ENCODE assay signal across 26 cellular contexts in the genomic region with DNA sequence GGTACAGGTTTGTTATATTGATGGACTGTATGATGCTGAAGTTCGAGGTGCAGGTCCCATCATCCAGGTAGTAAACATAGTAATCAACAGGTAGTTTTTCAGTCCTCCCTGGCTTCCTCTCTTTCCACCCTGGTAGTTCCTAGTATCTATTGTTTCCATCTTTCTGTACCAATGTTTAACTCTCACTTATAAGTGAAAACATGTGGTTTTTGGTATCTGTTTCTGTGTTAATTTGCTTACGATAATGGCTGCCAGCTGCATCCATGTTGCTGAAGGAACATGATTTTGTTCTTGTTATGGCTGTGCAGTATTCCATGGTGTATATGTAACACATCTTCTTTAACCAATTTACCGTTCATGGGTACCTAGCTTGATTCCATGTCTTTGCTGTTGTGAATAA.
"Had no signal": no experiment of that assay in that cellular context is flagged by ENCODE, and none has a peak within 500 bp of the region (broad histone marks: within the 10 kb centered on the region; RNA-seq: fewer than 3 reads in every experiment).

No MANE protein-coding gene starts in this region.

- DNase-seq: natural killer cell; occipital lobe; ovary; posterior cingulate gyrus; psoas muscle; right cardiac atrium; right lobe of liver; sigmoid colon; small intestine; stimulated activated CD4-positive, alpha-beta T cell treated with anti-CD3 and anti-CD28 coated beads, Interleukin-15, amount 100 ng/mL, for 24 hours; stimulated activated CD4-positive, alpha-beta T cell treated with anti-CD3 and anti-CD28 coated beads, Interleukin-2, amount 100 ng/mL, for 24 hours; stimulated activated CD4-positive, alpha-beta T cell treated with anti-CD3 and anti-CD28 coated beads, Interleukin-2, amount 100 ng/mL, for 48 hours; stimulated activated CD4-positive, alpha-beta T cell treated with anti-CD3 and anti-CD28 coated beads, Interleukin-4, amount 100 ng/mL, for 24 hours; stimulated activated naive B cell treated with anti-CD40 and anti-IgM and Interleukin-4, amounts not matched to agents 10 μg/mL and 1 μg/mL and 100 μg/mL, for 72 hours; stimulated activated naive CD4-positive, alpha-beta T cell treated with Interleukin-2 at 50 U/mL for 16 hours; stomach; thyroid gland; trophoblast cell; upper lobe of left lung had no signal

- H3K36me3 ChIP-seq: neural progenitor cell, ovary, right lobe of liver, sigmoid colon, stomach, thoracic aorta, thyroid gland, tibial nerve, upper lobe of left lung, vagina had no signal

- H3K27ac ChIP-seq: neural progenitor cell, ovary, parathyroid adenoma, psoas muscle, right lobe of liver, sigmoid colon, stomach, thoracic aorta, thyroid gland, tibial nerve, upper lobe of left lung, vagina had no signal

- H2AFZ ChIP-seq: neural progenitor cell, parathyroid adenoma had no signal

- FAIRE-seq: small intestine, urothelium cell line had no signal

- H3K4me1 ChIP-seq: parathyroid adenoma, psoas muscle, right lobe of liver, sigmoid colon, stomach, thyroid gland, tibial nerve, upper lobe of left lung, vagina had no signal

- H3K27me3 ChIP-seq: neural progenitor cell, ovary, right lobe of liver, sigmoid colon, stomach, thyroid gland, tibial nerve, upper lobe of left lung, vagina had no signal

- H3K9ac ChIP-seq: neural progenitor cell, parathyroid adenoma had no signal

- H3K4me3 ChIP-seq: neural progenitor cell, ovary, psoas muscle, right lobe of liver, sigmoid colon, stomach, thoracic aorta, thyroid gland, tibial nerve, upper lobe of left lung, vagina had no signal

- ATAC-seq: natural killer cell; psoas muscle; right cardiac atrium; right lobe of liver; stimulated activated effector memory CD8-positive, alpha-beta T cell treated with anti-CD3 and anti-CD28 coated beads, Interleukin-12 subunit alpha, Interleukin-12 subunit beta, amount 100 ng/mL, for 72 hours; stimulated activated naive B cell treated with anti-CD40 and anti-IgM and Interleukin-4, amounts not matched to agents 10 μg/mL and 1 μg/mL and 100 μg/mL, for 72 hours had no signal

- H3K4me2 ChIP-seq: neural progenitor cell had no signal

- H3K9me3 ChIP-seq: ovary, psoas muscle, right lobe of liver, sigmoid colon, stomach, thoracic aorta, thyroid gland, tibial nerve, upper lobe of left lung, vagina had no signal

- H3K79me2 ChIP-seq: parathyroid adenoma had no signal
